In the genomic region with DNA sequence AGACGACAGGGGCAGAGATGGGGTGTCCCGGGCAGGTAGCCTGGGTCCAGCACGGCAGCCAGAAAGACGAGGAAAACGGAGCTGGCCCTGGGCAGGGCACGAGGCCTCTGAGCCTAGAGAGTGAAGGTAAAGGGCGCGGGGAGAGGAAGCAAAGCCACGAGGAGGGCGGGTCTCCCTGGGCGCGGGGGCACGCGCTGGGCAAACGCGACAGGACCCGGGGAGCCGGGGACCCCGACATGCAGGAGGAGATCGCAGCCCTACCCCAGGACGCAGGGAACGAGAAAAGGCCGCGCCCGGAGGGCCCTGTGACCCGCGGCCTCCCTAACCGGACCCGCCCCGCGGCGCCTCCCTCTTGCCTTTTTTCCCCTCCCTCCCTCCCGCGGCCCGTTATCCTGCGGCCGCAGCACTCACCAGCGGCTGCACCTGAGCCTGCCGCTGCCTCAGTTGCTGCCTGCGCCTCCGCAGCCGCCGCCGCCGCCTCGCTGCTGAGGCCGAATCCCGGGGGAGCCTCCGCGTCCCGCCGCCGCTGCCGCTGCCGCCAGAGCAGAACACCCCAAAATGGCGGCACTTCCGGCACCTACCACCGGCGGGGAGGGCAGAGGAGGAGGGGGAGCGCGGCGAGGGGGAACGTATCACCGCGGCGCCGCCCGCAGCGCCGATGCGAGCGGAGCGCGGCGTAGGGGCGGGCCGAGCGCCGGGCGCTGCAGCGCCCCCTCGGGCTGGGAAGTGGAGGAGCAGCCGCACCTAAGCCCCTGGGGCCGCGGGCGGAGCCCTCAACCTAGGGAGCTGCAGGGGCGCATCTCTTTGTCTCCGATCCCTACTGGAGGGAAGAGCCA, we compare ENCODE assay signal across 8 cellular contexts. TPM values are rescaled to one million over a fixed set of nuclear protein-coding genes. Genes with fewer than 3 reads are reported as not detected.
A peak's percentile ranks its signal among the peaks of the same experiment; 100 is the strongest.
DNase-seq lines count a peak whose midpoint lies in the region; ATAC-seq and TF ChIP-seq lines count a peak whose summit lies in the region.

A gene (minus strand): TSS at position 552 of the 836 bp plus-strand sequence. CDS start 53,609 bp downstream, outside the sequence.

- peak within 1 kb of the TSS; percentile 89 for H2AFZ ChIP-seq in PC-9

- peaks cover 20% of the 10 kb centered on the region for H3K36me3 ChIP-seq in PC-9 (ENCODE audit: low read depth)
- no peaks in the 10 kb centered on the region for H3K36me3 ChIP-seq in mucosa of stomach (ENCODE audit: control insufficient read depth, insufficient read depth, low read length)

- POLR2A ChIA-PET in PC-9 (lab: Charles Lee; ENCODE audit: unreplicated experiment) = interaction anchor here (0.5 to 0.9 kb wide), 4 partner anchors 9 to 296 kb away, joined by 4 to 14 read pairs (median 5); no protein-coding TSS in a partner anchor

- H3K4me3 ChIP-seq in PC-9 (peak within 1 kb of the TSS; percentile 80), mucosa of stomach (ENCODE audit: low read length) (peak within 1 kb of the TSS; percentile 100)

- peak within 1 kb of the TSS; percentile 97 for H3K9ac ChIP-seq in mucosa of stomach (ENCODE audit: low read length)

- peaks cover 33% of the 10 kb centered on the region; the same call in 1 of the 2 replicates for H3F3A ChIP-seq in PC-9 (ENCODE audit: insufficient read depth, low read depth)

- intact Hi-C loops in PC-9 (cut with micrococcal nuclease; ENCODE audit: unreplicated experiment) = loop anchor here (1.0 to 5.0 kb wide), 4 partner anchors 12 to 125 kb away; a partner anchor contains a TSS

- in situ Hi-C loops in KBM-7 (cut with MboI; ENCODE audit: low pct_unique_long_range_greater_than_20kb, low sequenced_read_pairs) = loop anchor here (10.0 kb wide), 1 partner anchor 62 kb away; no protein-coding TSS in a partner anchor

- H3K9me2 ChIP-seq in PC-9 (ENCODE audit: insufficient read depth) = 0 out of 2 replicates have a peak, but pooled peaks cover 5% of the 10 kb centered on the region

- BruUV-seq in PC-9 (replicated peaks; lab: Mats Ljungman, UMichigan) = no TSS peak

- H3K27me3 ChIP-seq in PC-9 (ENCODE audit: insufficient read depth, low read depth) (no peaks in the 10 kb centered on the region), mucosa of stomach (ENCODE audit: control insufficient read depth, insufficient read depth, low read length) (no peaks in the 10 kb centered on the region)

- peak; percentile 85 for TF ChIP-seq CTCF in PC-9 (conservative IDR thresholded peaks at IDR 0.05)

- H3K79me2 ChIP-seq in PC-9 (ENCODE audit: low read depth) = peaks cover 49% of the 10 kb centered on the region

- DNase-seq in DMS79 (lab: John Stamatoyannopoulos, UW) (peak; percentile 74), KBM-7 (peak; percentile 91), PC-9 (peak; percentile 77 to 96), erythroblast (lab: John Stamatoyannopoulos, UW) (peak; percentile 93 to 96)
- DNase-seq in activated T-cell treated with anti-CD3 and anti-CD28 coated beads, Interleukin-2, amount 50 U/mL, for 1 hour = peak; percentile 93
- peak; percentile 79 to 86 for DNase-seq in stimulated activated CD8-positive, alpha-beta memory T cell treated with anti-CD3 and anti-CD28 coated beads, Interleukin-7, amount 100 ng/mL, for 1 hour (ENCODE audit: low read depth in 2 of 2)

- CTCF ChIA-PET in PC-9 (lab: Charles Lee) = interaction anchor here (0.5 to 1.0 kb wide), 17 partner anchors 11 to 495 kb away, joined by 3 to 11 read pairs (median 4); no protein-coding TSS in a partner anchor

- no peaks in the 10 kb centered on the region for H3K9me3 ChIP-seq in PC-9 (ENCODE audit: insufficient read depth, low read depth)
- no peaks in the 10 kb centered on the region for H3K9me3 ChIP-seq in mucosa of stomach (ENCODE audit: control insufficient read depth, low read length)

- peak within 1 kb of the TSS; percentile 87 for H3K27ac ChIP-seq in PC-9

- H3K4me2 ChIP-seq in PC-9 = peak within 1 kb of the TSS; percentile 97

- peaks cover 33% of the 10 kb centered on the region for H4K20me1 ChIP-seq in PC-9 (ENCODE audit: insufficient read depth)

- TF ChIP-seq POLR2A in erythroblast (IDR thresholded peaks at IDR 0.05; ENCODE audit: low read length) = peak; percentile 29

- peaks cover 24% of the 10 kb centered on the region for H3K4me1 ChIP-seq in PC-9 (replicated peaks; ENCODE audit: insufficient read depth)
- peaks cover 11% of the 10 kb centered on the region for H3K4me1 ChIP-seq in mucosa of stomach (ENCODE audit: control insufficient read depth, insufficient read depth, low read length)

- peak; percentile 86 for ATAC-seq in GM21717 (IDR thresholded peaks at IDR 0.05; ENCODE audit: unreplicated experiment)

RNA-seq across cellular contexts. Expression of the gene that starts here (rescaled TPM):
- total RNA-seq in PC-9 (2021) = 115 and 165 TPM in 2 replicates

Comparison
In these comparisons a context has a peak if more than half of its experiments do, and no peak if none do; other contexts are left out.
1. Peak in every context shown above with its lines: DNase-seq, ATAC-seq, H3K4me3 ChIP-seq and H3K27ac ChIP-seq.